Comparison of ENCODE assay signal across 29 cellular contexts in genomic region chr12:55893723-55894122, GRCh38. TPM values are rescaled to one million over a fixed set of nuclear protein-coding genes. Genes with fewer than 3 reads are reported as not detected.
"Had no signal": no experiment of that assay in that cellular context is flagged by ENCODE, and none has a peak within 500 bp of the region (broad histone marks: within the 10 kb centered on the region; RNA-seq: fewer than 3 reads in every experiment).

No MANE protein-coding gene starts in this region.

- DNase-seq: naive thymus-derived CD8-positive, alpha-beta T cell; nephron progenitor cell; nucleus accumbens; posterior cingulate gyrus; psoas muscle; right cardiac atrium; right lobe of liver; sigmoid colon; small intestine; stimulated activated CD4-positive, alpha-beta T cell treated with anti-CD3 and anti-CD28 coated beads, Interleukin-15, amount 100 ng/mL, for 24 hours; stimulated activated CD4-positive, alpha-beta T cell treated with anti-CD3 and anti-CD28 coated beads, Interleukin-2, amount 100 ng/mL, for 24 hours; stimulated activated CD4-positive, alpha-beta T cell treated with anti-CD3 and anti-CD28 coated beads, Interleukin-2, amount 100 ng/mL, for 48 hours; stimulated activated CD4-positive, alpha-beta T cell treated with anti-CD3 and anti-CD28 coated beads, Interleukin-4, amount 100 ng/mL, for 24 hours; stimulated activated naive B cell treated with anti-CD40 and anti-IgM and Interleukin-4, amounts not matched to agents 10 μg/mL and 1 μg/mL and 100 μg/mL, for 72 hours; stimulated activated naive CD4-positive, alpha-beta T cell treated with Interleukin-2 at 50 U/mL for 16 hours; stomach; thyroid gland; trophoblast cell; upper lobe of left lung had no signal

- H2AFZ ChIP-seq: parathyroid adenoma had no signal

- H3K4me1 ChIP-seq: parathyroid adenoma, psoas muscle, sigmoid colon, stomach, thyroid gland, tibial nerve, upper lobe of left lung, vagina had no signal

- H3K27ac ChIP-seq: neutrophil, parathyroid adenoma, psoas muscle, right lobe of liver, sigmoid colon, stomach, thoracic aorta, thyroid gland, tibial nerve, upper lobe of left lung, vagina had no signal

- H3K27me3 ChIP-seq: neutrophil, right lobe of liver, sigmoid colon, stomach, thyroid gland, tibial nerve, upper lobe of left lung, vagina had no signal

- H3K36me3 ChIP-seq: neutrophil, right lobe of liver, sigmoid colon, stomach, thoracic aorta, thyroid gland, tibial nerve, upper lobe of left lung, vagina had no signal

- H3K79me2 ChIP-seq: parathyroid adenoma had no signal

- FAIRE-seq: small intestine, urothelium cell line had no signal

- H3K4me3 ChIP-seq: psoas muscle, right lobe of liver, sigmoid colon, stomach, thoracic aorta, thyroid gland, tibial nerve, upper lobe of left lung, vagina had no signal

- H3K9ac ChIP-seq: parathyroid adenoma had no signal

- H3K9me3 ChIP-seq: neutrophil, psoas muscle, right lobe of liver, sigmoid colon, stomach, thoracic aorta, thyroid gland, tibial nerve, upper lobe of left lung, vagina had no signal

- ATAC-seq: naive thymus-derived CD8-positive, alpha-beta T cell; natural killer cell treated with Interleukin-12 subunit alpha and Interleukin-12 subunit beta and Interleukin-15 and Interleukin-18, amount 100 ng/mL, for 72 hours; psoas muscle; right cardiac atrium; right lobe of liver; stimulated activated effector memory CD8-positive, alpha-beta T cell treated with anti-CD3 and anti-CD28 coated beads, Interleukin-12 subunit alpha, Interleukin-12 subunit beta, amount 100 ng/mL, for 72 hours; stimulated activated naive B cell treated with anti-CD40 and anti-IgM and Interleukin-4, amounts not matched to agents 10 μg/mL and 1 μg/mL and 100 μg/mL, for 72 hours had no signal

RNA-seq across cellular contexts. Expression of gene MMP19, which starts 51.0 kb away (rescaled TPM):
- total RNA-seq: neural crest cell, temporal lobe had no signal
